Comparison of ENCODE assay signal across 17 cellular contexts in genomic region chr17:18408906-18409305, GRCh38. TPM values are rescaled to one million over a fixed set of nuclear protein-coding genes. Genes with fewer than 3 reads are reported as not detected.
DNase-seq lines count a peak whose midpoint lies in the region; ATAC-seq and TF ChIP-seq lines count a peak whose summit lies in the region.
"Not testable (repeated sequence)": the region's sequence is repeated elsewhere in the genome, so short reads cannot be mapped to it uniquely, and the experiment has no call there.
"Had no signal": no experiment of that assay in that cellular context is flagged by ENCODE, and none has a peak within 500 bp of the region (broad histone marks: within the 10 kb centered on the region; RNA-seq: fewer than 3 reads in every experiment).

No MANE protein-coding gene starts in this region.

- TF ChIP-seq CTCF in nephron progenitor cell (IDR thresholded peaks at IDR 0.05), result not testable (repeated sequence)

- H3K9me3 ChIP-seq in CD8-positive, alpha-beta memory T cell (ENCODE audit: low read length), result not testable (repeated sequence)

- not testable (repeated sequence) for DNase-seq in CD8-positive, alpha-beta memory T cell; nephron progenitor cell
- peak; percentile 0 for DNase-seq in H7
- peak; percentile 29 for DNase-seq in NCI-H146 treated with DMSO at 0.1 percent for 48 hours (lab: John Stamatoyannopoulos, UW; ENCODE audit: unreplicated experiment)
- peak; percentile 49 for DNase-seq in OCI-M1 (lab: John Stamatoyannopoulos, UW)
- peak; percentile 96 for DNase-seq in foreskin melanocyte

- not testable (repeated sequence) for H3K36me3 Mint-ChIP-seq in CD8-positive, alpha-beta memory T cell; activated T-helper 17 cell treated with anti-CD3 and anti-CD28 coated beads, Interleukin-2, amount 50 U/mL, for 72 hours (ENCODE audit: low read depth); nephron progenitor cell (ENCODE audit: low read depth)

- H3K27me3 Mint-ChIP-seq in CD8-positive, alpha-beta memory T cell; activated T-helper 17 cell treated with anti-CD3 and anti-CD28 coated beads, Interleukin-2, amount 50 U/mL, for 72 hours; nephron progenitor cell (ENCODE audit: low read depth, poor library complexity): not testable (repeated sequence)

- peaks cover 19 to 31% (median 24%) of the 10 kb centered on the region in 3 donors for H3K4me1 Mint-ChIP-seq in CD8-positive, alpha-beta memory T cell
- H3K4me1 Mint-ChIP-seq in activated T-helper 17 cell treated with anti-CD3 and anti-CD28 coated beads, Interleukin-2, amount 50 U/mL, for 72 hours, result not testable (repeated sequence)
- H3K4me1 Mint-ChIP-seq in nephron progenitor cell, result peaks cover 29% of the 10 kb centered on the region

- peak overlapping the region in 5 of 7 donors; percentile 10 to 77 (median 44) for H3K4me3 Mint-ChIP-seq in CD8-positive, alpha-beta memory T cell
- H3K4me3 Mint-ChIP-seq in activated T-helper 17 cell treated with anti-CD3 and anti-CD28 coated beads, Interleukin-2, amount 50 U/mL, for 72 hours, result peak overlapping the region; percentile 3
- H3K4me3 Mint-ChIP-seq in nephron progenitor cell, result peak overlapping the region; percentile 71

- H3K27ac ChIP-seq in CD8-positive, alpha-beta memory T cell (ENCODE audit: low read depth, low read length), result not testable (repeated sequence)

- not testable (repeated sequence) for H3K36me3 ChIP-seq in CD8-positive, alpha-beta memory T cell (ENCODE audit: insufficient read depth, low read length); H7 (replicated peaks; ENCODE audit: control insufficient read depth, insufficient read depth, low read length)

- not testable (repeated sequence) for H3K27me3 ChIP-seq in CD8-positive, alpha-beta memory T cell (ENCODE audit: insufficient read depth, low read length, poor library complexity, severe bottlenecking); H7 (ENCODE audit: control insufficient read depth, insufficient read depth, low read length)

- not testable (repeated sequence) for ATAC-seq in activated T-helper 17 cell treated with anti-CD3 and anti-CD28 coated beads, Interleukin-2, amount 50 U/mL, for 72 hours (replicated peaks)

- CTCF ChIA-PET in CD8-positive, alpha-beta memory T cell (lab: Charles Lee), result not testable (repeated sequence)

- peak overlapping the region; percentile 1 to 91 (median 37) for H3K27ac Mint-ChIP-seq in CD8-positive, alpha-beta memory T cell
- H3K27ac Mint-ChIP-seq in activated T-helper 17 cell treated with anti-CD3 and anti-CD28 coated beads, Interleukin-2, amount 50 U/mL, for 72 hours; nephron progenitor cell: not testable (repeated sequence)

- not testable (repeated sequence) for H3K4me1 ChIP-seq in CD8-positive, alpha-beta memory T cell (ENCODE audit: insufficient read depth, low read length)

- POLR2A ChIA-PET in CD8-positive, alpha-beta memory T cell (lab: Charles Lee), result not testable (repeated sequence)

- not testable (repeated sequence) for H3K9me3 Mint-ChIP-seq in CD8-positive, alpha-beta memory T cell; activated T-helper 17 cell treated with anti-CD3 and anti-CD28 coated beads, Interleukin-2, amount 50 U/mL, for 72 hours; nephron progenitor cell

- not testable (repeated sequence) for H3K4me3 ChIP-seq in CD8-positive, alpha-beta memory T cell (ENCODE audit: low read length); H7 (ENCODE audit: insufficient read depth, low read depth, low read length)

RNA-seq across cellular contexts. Expression of gene EVPLL, which starts 31.3 kb away (rescaled TPM):
- total RNA-seq in CD8-positive, alpha-beta memory T cell, result not detected
- not detected for polyA plus RNA-seq in CD8-positive, alpha-beta memory T cell
- total RNA-seq in H7 (2014; rRNA removed; shearing (Covaris generic)), result not detected in 2 replicates
- total RNA-seq in activated T-helper 17 cell treated with anti-CD3 and anti-CD28 coated beads, Interleukin-2, amount 50 U/mL, for 72 hours, result not detected
- total RNA-seq: activated CD4-positive, alpha-beta memory T cell treated with anti-CD3 and anti-CD28 coated beads, Interleukin-2, amount 10 ng/mL, durations not matched to agents 7 days and 5 days; activated naive CD4-positive, alpha-beta T cell treated with anti-CD3 and anti-CD28 coated beads for 36 hours; ascending aorta; chondrocyte; left ventricle myocardium superior; M059J; ovary; Right ventricle myocardium superior; sciatic nerve; WTC11 had no signal
- polyA plus RNA-seq: ovary had no signal

RNA-seq across cellular contexts. Expression of gene SHMT1, which starts 45.6 kb away (rescaled TPM):
- 10 to 100 TPM; 42.4 to 43.8 TPM for total RNA-seq in CD8-positive, alpha-beta memory T cell
- 28.8 TPM for polyA plus RNA-seq in CD8-positive, alpha-beta memory T cell
- total RNA-seq in H7 (2014; rRNA removed; shearing (Covaris generic)), result 76.3 and 85.7 TPM in 2 replicates
- 10 to 100 TPM; 47.0 to 85.6 TPM for total RNA-seq in activated T-helper 17 cell treated with anti-CD3 and anti-CD28 coated beads, Interleukin-2, amount 50 U/mL, for 72 hours

Comparison
In these comparisons a context has a peak if more than half of its experiments do, and no peak if none do; other contexts are left out.
1. H3K4me3 Mint-ChIP-seq: peak in every context shown above with its lines; median percentile 71 in nephron progenitor cell; 44 in CD8-positive, alpha-beta memory T cell; 3 in activated T-helper 17 cell treated with anti-CD3 and anti-CD28 coated beads, Interleukin-2, amount 50 U/mL, for 72 hours.